In the genomic region with DNA sequence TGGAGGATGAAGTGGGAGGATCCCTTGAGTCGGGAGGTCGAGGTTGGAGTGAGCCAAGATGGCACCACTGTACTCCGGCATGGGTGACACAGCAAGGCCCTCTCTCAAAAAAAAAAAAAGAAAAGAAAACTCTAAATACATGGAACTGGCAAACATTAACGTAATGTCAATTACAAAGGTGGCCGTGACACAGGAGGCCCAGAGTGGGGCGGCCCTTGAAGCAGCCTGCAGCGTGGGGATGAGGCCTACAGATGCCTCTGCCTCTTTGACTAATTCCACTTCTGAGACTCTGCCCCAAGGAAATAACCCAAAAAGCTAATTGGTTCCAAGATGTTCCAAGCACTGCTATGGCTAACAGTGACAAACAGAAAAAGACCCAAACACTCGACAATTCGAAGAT, we compare ENCODE assay signal across 1 cellular context.
TF ChIP-seq lines count a peak whose summit lies in the region.

No MANE protein-coding gene starts in this region.

TF ChIP-seq in HepG2, 621 proteins besides CTCF, POLR2A, EP300 and RAD21:
- TF ChIP-seq, protein P1, sequence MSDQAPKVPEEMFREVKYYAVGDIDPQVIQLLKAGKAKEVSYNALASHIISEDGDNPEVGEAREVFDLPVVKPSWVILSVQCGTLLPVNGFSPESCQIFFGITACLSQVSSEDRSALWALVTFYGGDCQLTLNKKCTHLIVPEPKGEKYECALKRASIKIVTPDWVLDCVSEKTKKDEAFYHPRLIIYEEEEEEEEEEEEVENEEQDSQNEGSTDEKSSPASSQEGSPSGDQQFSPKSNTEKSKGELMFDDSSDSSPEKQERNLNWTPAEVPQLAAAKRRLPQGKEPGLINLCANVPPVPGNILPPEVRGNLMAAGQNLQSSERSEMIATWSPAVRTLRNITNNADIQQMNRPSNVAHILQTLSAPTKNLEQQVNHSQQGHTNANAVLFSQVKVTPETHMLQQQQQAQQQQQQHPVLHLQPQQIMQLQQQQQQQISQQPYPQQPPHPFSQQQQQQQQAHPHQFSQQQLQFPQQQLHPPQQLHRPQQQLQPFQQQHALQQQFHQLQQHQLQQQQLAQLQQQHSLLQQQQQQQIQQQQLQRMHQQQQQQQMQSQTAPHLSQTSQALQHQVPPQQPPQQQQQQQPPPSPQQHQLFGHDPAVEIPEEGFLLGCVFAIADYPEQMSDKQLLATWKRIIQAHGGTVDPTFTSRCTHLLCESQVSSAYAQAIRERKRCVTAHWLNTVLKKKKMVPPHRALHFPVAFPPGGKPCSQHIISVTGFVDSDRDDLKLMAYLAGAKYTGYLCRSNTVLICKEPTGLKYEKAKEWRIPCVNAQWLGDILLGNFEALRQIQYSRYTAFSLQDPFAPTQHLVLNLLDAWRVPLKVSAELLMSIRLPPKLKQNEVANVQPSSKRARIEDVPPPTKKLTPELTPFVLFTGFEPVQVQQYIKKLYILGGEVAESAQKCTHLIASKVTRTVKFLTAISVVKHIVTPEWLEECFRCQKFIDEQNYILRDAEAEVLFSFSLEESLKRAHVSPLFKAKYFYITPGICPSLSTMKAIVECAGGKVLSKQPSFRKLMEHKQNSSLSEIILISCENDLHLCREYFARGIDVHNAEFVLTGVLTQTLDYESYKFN (CRISPR knock-in tag; conservative IDR thresholded peaks at IDR 0.05) = peak; percentile 42; the same call in 1 of the 2 replicates
- TF ChIP-seq ZC3H4 (CRISPR knock-in tag; IDR thresholded peaks at IDR 0.05; ENCODE audit: borderline replicate concordance) = no peak
- TF ChIP-seq, protein P2, sequence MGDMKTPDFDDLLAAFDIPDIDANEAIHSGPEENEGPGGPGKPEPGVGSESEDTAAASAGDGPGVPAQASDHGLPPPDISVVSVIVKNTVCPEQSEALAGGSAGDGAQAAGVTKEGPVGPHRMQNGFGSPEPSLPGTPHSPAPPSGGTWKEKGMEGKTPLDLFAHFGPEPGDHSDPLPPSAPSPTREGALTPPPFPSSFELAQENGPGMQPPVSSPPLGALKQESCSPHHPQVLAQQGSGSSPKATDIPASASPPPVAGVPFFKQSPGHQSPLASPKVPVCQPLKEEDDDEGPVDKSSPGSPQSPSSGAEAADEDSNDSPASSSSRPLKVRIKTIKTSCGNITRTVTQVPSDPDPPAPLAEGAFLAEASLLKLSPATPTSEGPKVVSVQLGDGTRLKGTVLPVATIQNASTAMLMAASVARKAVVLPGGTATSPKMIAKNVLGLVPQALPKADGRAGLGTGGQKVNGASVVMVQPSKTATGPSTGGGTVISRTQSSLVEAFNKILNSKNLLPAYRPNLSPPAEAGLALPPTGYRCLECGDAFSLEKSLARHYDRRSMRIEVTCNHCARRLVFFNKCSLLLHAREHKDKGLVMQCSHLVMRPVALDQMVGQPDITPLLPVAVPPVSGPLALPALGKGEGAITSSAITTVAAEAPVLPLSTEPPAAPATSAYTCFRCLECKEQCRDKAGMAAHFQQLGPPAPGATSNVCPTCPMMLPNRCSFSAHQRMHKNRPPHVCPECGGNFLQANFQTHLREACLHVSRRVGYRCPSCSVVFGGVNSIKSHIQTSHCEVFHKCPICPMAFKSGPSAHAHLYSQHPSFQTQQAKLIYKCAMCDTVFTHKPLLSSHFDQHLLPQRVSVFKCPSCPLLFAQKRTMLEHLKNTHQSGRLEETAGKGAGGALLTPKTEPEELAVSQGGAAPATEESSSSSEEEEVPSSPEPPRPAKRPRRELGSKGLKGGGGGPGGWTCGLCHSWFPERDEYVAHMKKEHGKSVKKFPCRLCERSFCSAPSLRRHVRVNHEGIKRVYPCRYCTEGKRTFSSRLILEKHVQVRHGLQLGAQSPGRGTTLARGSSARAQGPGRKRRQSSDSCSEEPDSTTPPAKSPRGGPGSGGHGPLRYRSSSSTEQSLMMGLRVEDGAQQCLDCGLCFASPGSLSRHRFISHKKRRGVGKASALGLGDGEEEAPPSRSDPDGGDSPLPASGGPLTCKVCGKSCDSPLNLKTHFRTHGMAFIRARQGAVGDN (CRISPR knock-in tag; IDR thresholded peaks at IDR 0.05) = peak; percentile 11; the same call in 1 of the 2 replicates
- TF ChIP-seq, protein P3, sequence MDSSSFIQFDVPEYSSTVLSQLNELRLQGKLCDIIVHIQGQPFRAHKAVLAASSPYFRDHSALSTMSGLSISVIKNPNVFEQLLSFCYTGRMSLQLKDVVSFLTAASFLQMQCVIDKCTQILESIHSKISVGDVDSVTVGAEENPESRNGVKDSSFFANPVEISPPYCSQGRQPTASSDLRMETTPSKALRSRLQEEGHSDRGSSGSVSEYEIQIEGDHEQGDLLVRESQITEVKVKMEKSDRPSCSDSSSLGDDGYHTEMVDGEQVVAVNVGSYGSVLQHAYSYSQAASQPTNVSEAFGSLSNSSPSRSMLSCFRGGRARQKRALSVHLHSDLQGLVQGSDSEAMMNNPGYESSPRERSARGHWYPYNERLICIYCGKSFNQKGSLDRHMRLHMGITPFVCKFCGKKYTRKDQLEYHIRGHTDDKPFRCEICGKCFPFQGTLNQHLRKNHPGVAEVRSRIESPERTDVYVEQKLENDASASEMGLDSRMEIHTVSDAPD (CRISPR knock-in tag; IDR thresholded peaks at IDR 0.05) = no peak
- TF ChIP-seq POLR2AphosphoS2 (IDR thresholded peaks at IDR 0.05; ENCODE audit: low read depth, low read length) = no peak
- TF ChIP-seq RCOR2 (CRISPR knock-in tag; IDR thresholded peaks at IDR 0.05) = no peak
- 0 out of 2 replicates have a peak, but pooled peaks have one; percentile 31 for TF ChIP-seq NCOA1 (CRISPR knock-in tag; IDR thresholded peaks at IDR 0.05)
- TF ChIP-seq, protein P4, sequence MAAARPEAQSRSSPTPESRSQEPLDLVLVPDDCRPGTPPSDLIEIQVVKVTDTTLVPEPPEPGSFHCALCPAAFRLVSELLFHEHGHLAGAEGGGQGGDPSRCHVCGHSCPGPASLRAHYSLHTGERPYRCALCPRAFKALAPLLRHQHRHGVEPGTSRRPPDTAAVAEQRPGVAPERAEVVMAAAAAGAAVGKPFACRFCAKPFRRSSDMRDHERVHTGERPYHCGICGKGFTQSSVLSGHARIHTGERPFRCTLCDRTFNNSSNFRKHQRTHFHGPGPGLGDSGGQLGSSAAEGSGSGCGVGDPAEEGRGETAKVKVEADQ (CRISPR knock-in tag; IDR thresholded peaks at IDR 0.05; ENCODE audit: borderline replicate concordance) = 0 out of 2 replicates have a peak, but pooled peaks have one; percentile 5
- 0 out of 2 replicates have a peak, but pooled peaks have one; percentile 12 for TF ChIP-seq SALL1 (CRISPR knock-in tag; IDR thresholded peaks at IDR 0.05)
- no peak for TF ChIP-seq ZNF891 (CRISPR knock-in tag; IDR thresholded peaks at IDR 0.05)
- peak; percentile 56; the same call in 1 of the 2 replicates for TF ChIP-seq ZFX (CRISPR knock-in tag; IDR thresholded peaks at IDR 0.05; ENCODE audit: low read depth)
- no peak for TF ChIP-seq NONO (IDR thresholded peaks at IDR 0.05)
- no peak for TF ChIP-seq NONO (CRISPR knock-in tag; conservative IDR thresholded peaks at IDR 0.05)
- TF ChIP-seq LCORL (IDR thresholded peaks at IDR 0.05) = no peak
- TF ChIP-seq LCORL (CRISPR knock-in tag; IDR thresholded peaks at IDR 0.05) = no peak
- TF ChIP-seq, protein P5, sequence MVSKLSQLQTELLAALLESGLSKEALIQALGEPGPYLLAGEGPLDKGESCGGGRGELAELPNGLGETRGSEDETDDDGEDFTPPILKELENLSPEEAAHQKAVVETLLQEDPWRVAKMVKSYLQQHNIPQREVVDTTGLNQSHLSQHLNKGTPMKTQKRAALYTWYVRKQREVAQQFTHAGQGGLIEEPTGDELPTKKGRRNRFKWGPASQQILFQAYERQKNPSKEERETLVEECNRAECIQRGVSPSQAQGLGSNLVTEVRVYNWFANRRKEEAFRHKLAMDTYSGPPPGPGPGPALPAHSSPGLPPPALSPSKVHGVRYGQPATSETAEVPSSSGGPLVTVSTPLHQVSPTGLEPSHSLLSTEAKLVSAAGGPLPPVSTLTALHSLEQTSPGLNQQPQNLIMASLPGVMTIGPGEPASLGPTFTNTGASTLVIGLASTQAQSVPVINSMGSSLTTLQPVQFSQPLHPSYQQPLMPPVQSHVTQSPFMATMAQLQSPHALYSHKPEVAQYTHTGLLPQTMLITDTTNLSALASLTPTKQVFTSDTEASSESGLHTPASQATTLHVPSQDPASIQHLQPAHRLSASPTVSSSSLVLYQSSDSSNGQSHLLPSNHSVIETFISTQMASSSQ (IDR thresholded peaks at IDR 0.05; ENCODE audit: low read depth) = 0 out of 2 replicates have a peak, but pooled peaks have one; percentile 33
- TF ChIP-seq, protein P5 (CRISPR knock-in tag; IDR thresholded peaks at IDR 0.05; ENCODE audit: borderline replicate concordance) = 0 out of 2 replicates have a peak, but pooled peaks have one; percentile 28
